ENCODE assay signal across 11 cellular contexts in the genomic region with DNA sequence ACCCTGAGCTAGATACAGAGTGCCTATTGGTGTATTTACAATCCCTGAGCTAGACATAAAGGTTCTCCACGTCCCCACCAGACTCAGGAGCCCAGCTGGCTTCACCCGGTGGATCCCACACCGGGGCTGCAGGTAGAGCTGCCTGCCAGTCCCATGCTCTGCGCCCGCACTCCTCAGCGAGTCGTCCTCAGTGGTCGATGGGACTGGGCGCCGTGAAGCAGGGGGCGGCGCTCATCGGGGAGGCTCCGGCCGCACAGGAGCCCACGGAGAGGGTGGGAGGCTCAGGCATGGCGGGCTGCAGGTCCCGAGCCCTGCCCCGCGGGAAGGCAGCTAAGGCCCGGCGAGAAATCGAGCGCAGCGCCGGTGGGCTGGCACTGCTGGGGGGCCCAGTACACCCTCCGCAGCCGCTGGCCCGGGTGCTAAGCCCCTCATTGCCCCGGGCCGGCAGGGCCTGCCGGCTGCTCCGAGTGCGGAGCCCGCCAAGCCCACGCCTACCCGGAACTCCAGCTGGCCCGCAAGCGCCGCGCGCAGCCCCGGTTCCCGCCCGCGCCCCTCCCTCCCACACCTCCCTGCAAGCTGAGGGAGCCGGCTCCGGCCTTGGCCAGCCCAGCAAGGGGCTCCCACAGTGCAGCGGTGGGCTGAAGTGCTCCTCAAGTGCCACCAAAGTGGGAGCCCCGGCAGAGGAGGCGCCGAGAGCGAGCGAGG. TPM values are rescaled to one million over a fixed set of nuclear protein-coding genes. Genes with fewer than 3 reads are reported as not detected.
DNase-seq lines count a peak whose midpoint lies in the region; ATAC-seq and TF ChIP-seq lines count a peak whose summit lies in the region.
"Not testable (repeated sequence)": the region's sequence is repeated elsewhere in the genome, so short reads cannot be mapped to it uniquely, and the experiment has no call there.
"Had no signal": no experiment of that assay in that cellular context is flagged by ENCODE, and none has a peak within 500 bp of the region (broad histone marks: within the 10 kb centered on the region; RNA-seq: fewer than 3 reads in every experiment).

No MANE protein-coding gene starts in this region.

- not testable (repeated sequence) for H3K4me3 ChIP-seq in mucosa of descending colon
- peak overlapping the region in 3 of 8 donors; percentile 29 to 56 (median 36) for H3K4me3 ChIP-seq in spleen

- peak overlapping the region; percentile 84 for H3K27ac Mint-ChIP-seq in central memory CD8-positive, alpha-beta T cell (ENCODE audit: low read depth)
- not testable (repeated sequence) for H3K27ac Mint-ChIP-seq in glutamatergic neuron (ENCODE audit: unreplicated experiment)

- peak overlapping the region in 7 of 8 donors; percentile 52 to 89 (median 78) for H3K27ac ChIP-seq in spleen

- intact Hi-C loops in mucosa of descending colon (cut with DNase I, micrococcal nuclease), result loop anchor here in 1 of 2 donors (10.0 kb wide), 1 partner anchor 185 kb away; no protein-coding TSS in a partner anchor
- intact Hi-C loops in spleen (cut with DNase I; ENCODE audit: low total_unique reads), result not testable (repeated sequence)

- ATAC-seq in activated T-cell treated with anti-CD3 and anti-CD28 coated beads, Interleukin-2, amount 50 U/mL, for 4 hours; central memory CD8-positive, alpha-beta T cell (replicated peaks; ENCODE audit: extremely low read depth, poor library complexity, severe bottlenecking): not testable (repeated sequence)
- ATAC-seq in mucosa of descending colon, result peak; percentile 33

- not testable (repeated sequence) for TF ChIP-seq POLR2A in spleen (IDR thresholded peaks at IDR 0.05)

- H3K36me3 Mint-ChIP-seq in activated T-cell treated with anti-CD3 and anti-CD28 coated beads, Interleukin-2, amount 50 U/mL, for 4 hours (ENCODE audit: insufficient read depth); glutamatergic neuron (ENCODE audit: unreplicated experiment): not testable (repeated sequence)
- peaks cover 14% of the 10 kb centered on the region for H3K36me3 Mint-ChIP-seq in central memory CD8-positive, alpha-beta T cell (ENCODE audit: insufficient read depth)

- H3K4me1 ChIP-seq in mucosa of descending colon (ENCODE audit: low read depth), result not testable (repeated sequence)
- peaks cover 22 to 82% (median 61%) of the 10 kb centered on the region in 6 donors for H3K4me1 ChIP-seq in spleen

- 74 to 97% (median 82%) methylated on average over 24 to 54 of the region's 54 CpGs for WGBS in spleen, 5 donors

- H3K27me3 ChIP-seq in spleen (replicated peaks in 1 of 7), result not testable (repeated sequence)

- not testable (repeated sequence) for H3K9me3 ChIP-seq in mucosa of descending colon, spleen

- H3K27me3 Mint-ChIP-seq in activated T-cell treated with anti-CD3 and anti-CD28 coated beads, Interleukin-2, amount 50 U/mL, for 4 hours (ENCODE audit: low read depth); central memory CD8-positive, alpha-beta T cell; glutamatergic neuron (ENCODE audit: unreplicated experiment): not testable (repeated sequence)

- not testable (repeated sequence) for H3K36me3 ChIP-seq in mucosa of descending colon (ENCODE audit: low read depth); spleen

- H3K4me1 Mint-ChIP-seq in activated T-cell treated with anti-CD3 and anti-CD28 coated beads, Interleukin-2, amount 50 U/mL, for 4 hours (ENCODE audit: low read depth), result peaks cover 69% of the 10 kb centered on the region
- H3K4me1 Mint-ChIP-seq in central memory CD8-positive, alpha-beta T cell, result peaks cover 54% of the 10 kb centered on the region
- not testable (repeated sequence) for H3K4me1 Mint-ChIP-seq in glutamatergic neuron (ENCODE audit: low read depth, unreplicated experiment)

- peak overlapping the region; percentile 52 for H3K4me3 Mint-ChIP-seq in activated T-cell treated with anti-CD3 and anti-CD28 coated beads, Interleukin-2, amount 50 U/mL, for 4 hours
- not testable (repeated sequence) for H3K4me3 Mint-ChIP-seq in central memory CD8-positive, alpha-beta T cell
- peak overlapping the region; percentile 86 for H3K4me3 Mint-ChIP-seq in glutamatergic neuron (ENCODE audit: unreplicated experiment)

- TF ChIP-seq CTCF in glutamatergic neuron (IDR thresholded peaks at IDR 0.05; ENCODE audit: partially characterized antibody, unreplicated experiment); mucosa of descending colon (IDR thresholded peaks at IDR 0.05); spleen (IDR thresholded peaks at IDR 0.05 in 8 of 11, conservative IDR thresholded peaks at IDR 0.05 in 3 of 11): not testable (repeated sequence)

- DNase-seq in EH (ENCODE audit: low read depth), result peak; percentile 10
- peak; percentile 13 for DNase-seq in RPMI7951 (ENCODE audit: low read depth)
- not testable (repeated sequence) for DNase-seq in activated T-cell treated with anti-CD3 and anti-CD28 coated beads, Interleukin-2, amount 50 U/mL, for 4 hours; central memory CD8-positive, alpha-beta T cell (ENCODE audit: low spot score in 2 of 2)
- DNase-seq in glutamatergic neuron, result peak; percentile 54
- peak in 2 of 3 donors; percentile 52 to 71 for DNase-seq in mucosa of descending colon
- peak; percentile 91 for DNase-seq in spleen

- not testable (repeated sequence) for H3K9me3 Mint-ChIP-seq in activated T-cell treated with anti-CD3 and anti-CD28 coated beads, Interleukin-2, amount 50 U/mL, for 4 hours; central memory CD8-positive, alpha-beta T cell; glutamatergic neuron (ENCODE audit: unreplicated experiment)

RNA-seq across cellular contexts. Expression of gene CLECL1, which starts 6.7 kb away (rescaled TPM):
- not detected in 2 replicates for total RNA-seq in RPMI7951 (2014; rRNA removed; shearing (Covaris generic))
- 10 to 100 TPM in 2 of 3 donors, 1 to 10 TPM in 1; 9.8 to 14.8 (median 12.1) TPM for total RNA-seq in activated T-cell treated with anti-CD3 and anti-CD28 coated beads, Interleukin-2, amount 50 U/mL, for 4 hours
- not detected for total RNA-seq in glutamatergic neuron (ENCODE audit: unreplicated experiment)
- total RNA-seq in mucosa of descending colon, result under 1 TPM in 2 of 3 donors, not detected in 1; 0.51 to 0.64 TPM
- 10 to 100 TPM in 6 of 7 donors, 1 to 10 TPM in 1; 6.3 to 18.1 (median 13.2) TPM for total RNA-seq in spleen
- 100 to 1,000 TPM in 1 of 3 donors, 10 to 100 TPM in 2; 24.2 to 103 (median 40.4) TPM for polyA plus RNA-seq in spleen
- total RNA-seq: glomerular endothelial cell, mesothelial cell of epicardium, osteocyte, PC-3 had no signal

RNA-seq across cellular contexts. Expression of gene CD69, which starts 21.1 kb away (rescaled TPM):
- total RNA-seq in RPMI7951 (2014; rRNA removed; shearing (Covaris generic)), result not detected in 2 replicates
- 100 to 1,000 TPM; 253 to 322 (median 318) TPM for total RNA-seq in activated T-cell treated with anti-CD3 and anti-CD28 coated beads, Interleukin-2, amount 50 U/mL, for 4 hours
- total RNA-seq in glutamatergic neuron (ENCODE audit: unreplicated experiment) (not detected), mucosa of descending colon (1 to 10 TPM; 2.4 to 4.7 (median 3.2) TPM), spleen (100 to 1,000 TPM in 1 of 7 donors, 10 to 100 TPM in 6; 29.5 to 123 (median 65.6) TPM)
- polyA plus RNA-seq in spleen, result 10 to 100 TPM; 49.2 to 71.6 (median 55.1) TPM
- total RNA-seq: osteocyte, PC-3 had no signal

Comparison
In these comparisons a context has a peak if more than half of its experiments do, and no peak if none do; other contexts are left out.
1. RNA of gene CD69, which starts 21.1 kb away (total RNA-seq): 253 to 322 TPM in activated T-cell treated with anti-CD3 and anti-CD28 coated beads, Interleukin-2, amount 50 U/mL, for 4 hours and 29.5 to 123 TPM in spleen; 2.4 to 4.7 TPM in mucosa of descending colon, not detected in RPMI7951 and not detected in glutamatergic neuron (single experiment); every median in the first group is over 4 times any median in the second.